In the genomic region with DNA sequence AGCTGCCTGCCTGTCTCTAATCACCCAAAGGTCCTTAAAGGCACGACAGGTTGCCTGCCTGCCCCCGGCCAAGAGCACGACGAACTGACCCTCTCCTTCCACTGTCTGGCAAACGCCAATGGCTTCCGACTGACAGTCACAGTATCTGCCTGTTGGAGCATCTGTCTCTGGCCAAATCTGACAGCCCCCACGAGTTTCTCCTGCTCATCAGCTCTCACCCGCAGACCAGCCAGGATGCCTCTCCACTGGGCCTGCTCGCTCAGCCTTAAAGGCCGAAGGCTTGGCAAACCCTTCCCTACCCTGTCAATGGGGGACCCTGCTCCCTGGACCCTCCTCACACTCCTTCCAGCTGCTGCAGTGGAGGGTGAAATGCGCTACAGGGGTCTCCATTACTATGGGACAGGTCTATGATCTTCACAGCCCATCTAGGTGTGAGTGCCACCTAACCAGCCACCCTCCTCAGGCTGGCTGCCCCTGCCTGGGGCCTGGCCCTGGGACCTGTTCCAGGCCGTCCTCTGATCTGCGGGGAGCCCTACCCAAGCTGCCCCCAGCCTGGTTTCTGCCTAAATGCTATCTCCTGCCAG, we compare ENCODE assay signal across 1 cellular context.
TF ChIP-seq lines count a peak whose summit lies in the region.

No MANE protein-coding gene starts in this region.

TF ChIP-seq in HCT116, 20 proteins besides CTCF, POLR2A, EP300 and RAD21:
- TF ChIP-seq EZH2phosphoT487 (IDR thresholded peaks at IDR 0.05; ENCODE audit: borderline replicate concordance) = no peak
- no peak; the same call in 1 of the 2 replicates for TF ChIP-seq JUND (IDR thresholded peaks at IDR 0.05)
- TF ChIP-seq, protein P1, sequence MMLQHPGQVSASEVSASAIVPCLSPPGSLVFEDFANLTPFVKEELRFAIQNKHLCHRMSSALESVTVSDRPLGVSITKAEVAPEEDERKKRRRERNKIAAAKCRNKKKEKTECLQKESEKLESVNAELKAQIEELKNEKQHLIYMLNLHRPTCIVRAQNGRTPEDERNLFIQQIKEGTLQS (IDR thresholded peaks at IDR 0.05) = no peak
- no peak for TF ChIP-seq ZFX (IDR thresholded peaks at IDR 0.05)
- TF ChIP-seq SP1 (IDR thresholded peaks at IDR 0.05; ENCODE audit: low read depth) = no peak
- TF ChIP-seq EZH2 (IDR thresholded peaks at IDR 0.05) = no peak
- TF ChIP-seq, protein P2, sequence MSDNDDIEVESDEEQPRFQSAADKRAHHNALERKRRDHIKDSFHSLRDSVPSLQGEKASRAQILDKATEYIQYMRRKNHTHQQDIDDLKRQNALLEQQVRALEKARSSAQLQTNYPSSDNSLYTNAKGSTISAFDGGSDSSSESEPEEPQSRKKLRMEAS (IDR thresholded peaks at IDR 0.05) = no peak
- no peak for TF ChIP-seq SIN3A (IDR thresholded peaks at IDR 0.05; ENCODE audit: low read depth)
- TF ChIP-seq POLR2AphosphoS5 (IDR thresholded peaks at IDR 0.05; ENCODE audit: low read depth, low read length) = no peak
- TF ChIP-seq CBX3 (IDR thresholded peaks at IDR 0.05; ENCODE audit: low read depth) = no peak
- TF ChIP-seq, protein P3, sequence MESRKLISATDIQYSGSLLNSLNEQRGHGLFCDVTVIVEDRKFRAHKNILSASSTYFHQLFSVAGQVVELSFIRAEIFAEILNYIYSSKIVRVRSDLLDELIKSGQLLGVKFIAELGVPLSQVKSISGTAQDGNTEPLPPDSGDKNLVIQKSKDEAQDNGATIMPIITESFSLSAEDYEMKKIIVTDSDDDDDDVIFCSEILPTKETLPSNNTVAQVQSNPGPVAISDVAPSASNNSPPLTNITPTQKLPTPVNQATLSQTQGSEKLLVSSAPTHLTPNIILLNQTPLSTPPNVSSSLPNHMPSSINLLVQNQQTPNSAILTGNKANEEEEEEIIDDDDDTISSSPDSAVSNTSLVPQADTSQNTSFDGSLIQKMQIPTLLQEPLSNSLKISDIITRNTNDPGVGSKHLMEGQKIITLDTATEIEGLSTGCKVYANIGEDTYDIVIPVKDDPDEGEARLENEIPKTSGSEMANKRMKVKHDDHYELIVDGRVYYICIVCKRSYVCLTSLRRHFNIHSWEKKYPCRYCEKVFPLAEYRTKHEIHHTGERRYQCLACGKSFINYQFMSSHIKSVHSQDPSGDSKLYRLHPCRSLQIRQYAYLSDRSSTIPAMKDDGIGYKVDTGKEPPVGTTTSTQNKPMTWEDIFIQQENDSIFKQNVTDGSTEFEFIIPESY (IDR thresholded peaks at IDR 0.05; ENCODE audit: extremely low read depth, insufficient replicate concordance, low read length) = no peak
- no peak for TF ChIP-seq FOSL1 (IDR thresholded peaks at IDR 0.05; ENCODE audit: low read depth)
- TF ChIP-seq TCF7L2 (IDR thresholded peaks at IDR 0.05; ENCODE audit: borderline replicate concordance, extremely low read depth, insufficient read depth, insufficient read length) = no peak
